Comparison of ENCODE assay signal across 1 cellular context in genomic region chr16:47459603-47460002, GRCh38.
TF ChIP-seq lines count a peak whose summit lies in the region.

No MANE protein-coding gene starts in this region.

TF ChIP-seq in endothelial cell of umbilical vein, 7 proteins besides CTCF, POLR2A, EP300 and RAD21 (continued from another document):
- TF ChIP-seq POLR2AphosphoS5 (IDR thresholded peaks at IDR 0.05; ENCODE audit: insufficient read depth, low read depth, low read length), result no peak
- TF ChIP-seq MAX (IDR thresholded peaks at IDR 0.05; ENCODE audit: insufficient read depth, insufficient read length), result no peak
